6 cellular contexts compared by ENCODE assay signal in genomic region chr1:109249654-109250401, GRCh38. TPM values are rescaled to one million over a fixed set of nuclear protein-coding genes. Genes with fewer than 3 reads are reported as not detected.
A peak's percentile ranks its signal among the peaks of the same experiment; 100 is the strongest.
DNase-seq lines count a peak whose midpoint lies in the region; ATAC-seq and TF ChIP-seq lines count a peak whose summit lies in the region.

No MANE protein-coding gene starts in this region.

- DNase-seq in choroid plexus epithelial cell (ENCODE audit: low read depth) (no peak), posterior vena cava (ENCODE audit: low spot score) (peak; percentile 81), HUDEP-2 (lab: John Stamatoyannopoulos, UW; ENCODE audit: unreplicated experiment in 76 of 76) (no peak), NCI-H2196 (lab: John Stamatoyannopoulos, UW; ENCODE audit: unreplicated experiment) (no peak)

- no peak for TF ChIP-seq CTCF in choroid plexus epithelial cell (conservative IDR thresholded peaks at IDR 0.05; ENCODE audit: low read depth, low read length)

- peak overlapping the region; percentile 48 for H3K4me3 ChIP-seq in choroid plexus epithelial cell (ENCODE audit: low read depth, low read length)

- intact Hi-C loops in posterior vena cava (cut with DNase I) = loop anchor here in 1 of 2 donors (5.0 kb wide), 1 partner anchor 637 kb away; no protein-coding TSS in a partner anchor

- ATAC-seq in GM18517 (IDR thresholded peaks at IDR 0.05; ENCODE audit: unreplicated experiment) (peak; percentile 41), HG03103 (IDR thresholded peaks at IDR 0.05; ENCODE audit: low read depth, unreplicated experiment) (peak; percentile 20)

RNA-seq across cellular contexts. Expression of gene CELSR2, which starts 0.5 kb away (rescaled TPM):
- total RNA-seq in posterior vena cava = 1 to 10 TPM; 2.8 to 3.3 TPM

RNA-seq across cellular contexts. Expression of gene PSRC1, which starts 33.1 kb away (rescaled TPM):
- total RNA-seq in posterior vena cava = 1 to 10 TPM; 1.7 to 2.2 TPM

RNA-seq across cellular contexts. Expression of gene SARS1, which starts 36.1 kb away (rescaled TPM):
- 100 to 1,000 TPM; 131 to 132 TPM for total RNA-seq in posterior vena cava

RNA-seq across cellular contexts. Expression of gene MYBPHL, which starts 57.0 kb away (rescaled TPM):
- under 1 TPM in 1 of 2 donors, not detected in 1; 0.29 TPM for total RNA-seq in posterior vena cava
